Comparison of ENCODE assay signal across 19 cellular contexts in the genomic region with DNA sequence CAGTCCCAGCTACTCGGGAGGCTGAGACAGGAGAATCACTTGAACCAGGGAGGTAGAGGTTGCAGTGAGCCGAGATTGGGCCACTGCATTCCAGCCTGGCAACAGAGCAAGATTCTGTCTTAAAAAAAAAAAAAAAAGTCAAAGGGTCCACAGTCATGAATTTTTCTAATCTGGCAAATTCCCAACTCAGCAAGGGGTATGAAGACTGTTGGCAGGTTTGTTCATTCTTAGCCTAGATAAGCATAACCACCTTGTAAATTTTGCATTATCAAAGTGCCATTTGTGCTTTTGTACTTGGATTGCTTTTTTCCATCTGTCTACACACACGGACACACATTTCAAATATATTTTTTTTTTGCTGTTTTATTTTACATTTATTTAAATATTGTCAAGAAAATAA.
"Had no signal": no experiment of that assay in that cellular context is flagged by ENCODE, and none has a peak within 500 bp of the region (broad histone marks: within the 10 kb centered on the region; RNA-seq: fewer than 3 reads in every experiment).

No MANE protein-coding gene starts in this region.

- DNase-seq: activated CD4-positive, alpha-beta T cell treated with anti-CD3 and anti-CD28 coated beads for 48 hours; activated CD4-positive, alpha-beta T cell treated with anti-CD3 and anti-CD28 coated beads, Interleukin-2, amount 50 U/mL, for 4 hours; activated CD4-positive, CD25-positive, alpha-beta regulatory T cell treated with anti-CD3 and anti-CD28 coated beads, Interleukin-2, amount 50 U/mL, for 72 hours; activated CD8-positive, alpha-beta memory T cell treated with anti-CD3 and anti-CD28 coated beads, Interleukin-2, amount 50 U/mL, for 48 hours; activated CD8-positive, alpha-beta T cell treated with anti-CD3 and anti-CD28 coated beads, Interleukin-2, amount 10 ng/mL, durations not matched to agents 7 days and 5 days; activated effector memory CD4-positive, alpha-beta T cell treated with Interleukin-2 at 50 U/mL for 16 hours; activated naive CD4-positive, alpha-beta T cell; activated T-cell treated with anti-CD3 and anti-CD28 coated beads, Interleukin-2, amount 50 U/mL, for 1 hour; amniotic stem cell; central memory CD4-positive, alpha-beta T cell; NCI-H1048; NCI-H146; NCI-H187 treated with DMSO at 0.1 percent for 48 hours; NCI-H2171; NCI-H2227 treated with DMSO at 0.1 percent for 48 hours; NCI-H510A; NCI-H526 treated with DMSO at 0.1 percent for 48 hours; NCI-H82; Right ventricle myocardium superior had no signal

- ATAC-seq: activated CD8-positive, alpha-beta T cell treated with anti-CD3 and anti-CD28 coated beads, Interleukin-2, amount 10 ng/mL, durations not matched to agents 7 days and 5 days had no signal
